8 cellular contexts compared by ENCODE assay signal in genomic region chr1:153568367-153569099, GRCh38. TPM values are rescaled to one million over a fixed set of nuclear protein-coding genes. Genes with fewer than 3 reads are reported as not detected.
DNase-seq lines count a peak whose midpoint lies in the region; ATAC-seq and TF ChIP-seq lines count a peak whose summit lies in the region.

No MANE protein-coding gene starts in this region.

- peak overlapping the region; percentile 36 for H3K4me3 ChIP-seq in LNCaP clone FGC (ENCODE audit: low read depth, low read length)

- intact Hi-C loops in activated T-helper 2 cell treated with anti-CD3 and anti-CD28 coated beads, Interferon-gamma antibody, Interleukin-2, Interleukin-4, amounts not matched to agents 10 μg/mL and 5 μg/mL and 100 μg/mL, durations not matched to agents 14 hours and 24 hours and 36 hours (cut with micrococcal nuclease), result loop anchor here (1.0 kb wide), 2 partner anchors 35 to 57 kb away; no protein-coding TSS in a partner anchor

- peaks cover 48% of the 10 kb centered on the region for H3K4me1 Mint-ChIP-seq in activated T-helper 2 cell treated with anti-CD3 and anti-CD28 coated beads, Interferon-gamma antibody, Interleukin-2, Interleukin-4, amounts not matched to agents 10 μg/mL and 5 μg/mL and 100 μg/mL, durations not matched to agents 14 hours and 24 hours and 36 hours (ENCODE audit: low read depth)
- peaks cover 35 to 38% of the 10 kb centered on the region in 2 donors for H3K4me1 Mint-ChIP-seq in natural killer cell treated with Interleukin-12 subunit alpha and Interleukin-12 subunit beta and Interleukin-15 and Interleukin-18, amount 100 ng/mL, for 72 hours (ENCODE audit: low read depth in 2 of 2)

- H3K27me3 Mint-ChIP-seq in activated T-helper 2 cell treated with anti-CD3 and anti-CD28 coated beads, Interferon-gamma antibody, Interleukin-2, Interleukin-4, amounts not matched to agents 10 μg/mL and 5 μg/mL and 100 μg/mL, durations not matched to agents 14 hours and 24 hours and 36 hours (ENCODE audit: low read depth), result no peaks in the 10 kb centered on the region
- peaks cover 16 to 17% of the 10 kb centered on the region in 2 donors for H3K27me3 Mint-ChIP-seq in natural killer cell treated with Interleukin-12 subunit alpha and Interleukin-12 subunit beta and Interleukin-15 and Interleukin-18, amount 100 ng/mL, for 72 hours

- H3K27ac Mint-ChIP-seq in activated T-helper 2 cell treated with anti-CD3 and anti-CD28 coated beads, Interferon-gamma antibody, Interleukin-2, Interleukin-4, amounts not matched to agents 10 μg/mL and 5 μg/mL and 100 μg/mL, durations not matched to agents 14 hours and 24 hours and 36 hours, result peak overlapping the region; percentile 5
- H3K27ac Mint-ChIP-seq in natural killer cell treated with Interleukin-12 subunit alpha and Interleukin-12 subunit beta and Interleukin-15 and Interleukin-18, amount 100 ng/mL, for 72 hours, result peak overlapping the region; percentile 70 to 91

- peak; percentile 86 for DNase-seq in DMS 273 treated with DMSO at 0.1 percent for 48 hours (lab: John Stamatoyannopoulos, UW)
- peak; percentile 22 for DNase-seq in LNCaP clone FGC (ENCODE audit: low read depth)
- peak; percentile 90 for DNase-seq in RPMI7951 (ENCODE audit: low read depth)
- peak; percentile 73 for DNase-seq in activated T-helper 2 cell treated with anti-CD3 and anti-CD28 coated beads, Interferon-gamma antibody, Interleukin-2, Interleukin-4, amounts not matched to agents 10 μg/mL and 5 μg/mL and 100 μg/mL, durations not matched to agents 14 hours and 24 hours and 36 hours (ENCODE audit: low spot score)
- peak; percentile 85 for DNase-seq in fibroblast of peridontal ligament (ENCODE audit: extremely low read depth)
- DNase-seq in natural killer cell treated with Interleukin-12 subunit alpha and Interleukin-12 subunit beta and Interleukin-15 and Interleukin-18, amount 100 ng/mL, for 72 hours (ENCODE audit: low spot score), result peak; percentile 78
- DNase-seq in stimulated activated naive CD4-positive, alpha-beta T cell (lab: John Stamatoyannopoulos, UW), result peak; percentile 42 to 85 (median 70)
- no peak for DNase-seq in cortex of kidney (lab: John Stamatoyannopoulos, UW)

- TF ChIP-seq CTCF in LNCaP clone FGC (IDR thresholded peaks at IDR 0.05; ENCODE audit: control insufficient read depth, extremely low read depth, insufficient read depth), result peak; percentile 97

- H3K36me3 Mint-ChIP-seq in activated T-helper 2 cell treated with anti-CD3 and anti-CD28 coated beads, Interferon-gamma antibody, Interleukin-2, Interleukin-4, amounts not matched to agents 10 μg/mL and 5 μg/mL and 100 μg/mL, durations not matched to agents 14 hours and 24 hours and 36 hours (ENCODE audit: low read depth), result no peaks in the 10 kb centered on the region
- no peaks in the 10 kb centered on the region for H3K36me3 Mint-ChIP-seq in natural killer cell treated with Interleukin-12 subunit alpha and Interleukin-12 subunit beta and Interleukin-15 and Interleukin-18, amount 100 ng/mL, for 72 hours

- peak; percentile 34 for ATAC-seq in natural killer cell treated with Interleukin-12 subunit alpha and Interleukin-12 subunit beta and Interleukin-15 and Interleukin-18, amount 100 ng/mL, for 72 hours

- H3K9me3 Mint-ChIP-seq in activated T-helper 2 cell treated with anti-CD3 and anti-CD28 coated beads, Interferon-gamma antibody, Interleukin-2, Interleukin-4, amounts not matched to agents 10 μg/mL and 5 μg/mL and 100 μg/mL, durations not matched to agents 14 hours and 24 hours and 36 hours, result no peaks in the 10 kb centered on the region
- H3K9me3 Mint-ChIP-seq in natural killer cell treated with Interleukin-12 subunit alpha and Interleukin-12 subunit beta and Interleukin-15 and Interleukin-18, amount 100 ng/mL, for 72 hours, result no peaks in the 10 kb centered on the region

- peak overlapping the region; percentile 49 for H3K4me3 Mint-ChIP-seq in activated T-helper 2 cell treated with anti-CD3 and anti-CD28 coated beads, Interferon-gamma antibody, Interleukin-2, Interleukin-4, amounts not matched to agents 10 μg/mL and 5 μg/mL and 100 μg/mL, durations not matched to agents 14 hours and 24 hours and 36 hours (ENCODE audit: low read depth)
- H3K4me3 Mint-ChIP-seq in natural killer cell treated with Interleukin-12 subunit alpha and Interleukin-12 subunit beta and Interleukin-15 and Interleukin-18, amount 100 ng/mL, for 72 hours, result peak overlapping the region; percentile 45

RNA-seq across cellular contexts. Expression of gene S100A2, which starts 2.9 kb away (rescaled TPM):
- 9.0 and 11.2 TPM in 2 replicates for total RNA-seq in RPMI7951 (2014; rRNA removed; shearing (Covaris generic))
- 0.44 and 0.75 TPM in 2 replicates for total RNA-seq in activated T-helper 2 cell treated with anti-CD3 and anti-CD28 coated beads, Interferon-gamma antibody, Interleukin-2, Interleukin-4, amounts not matched to agents 10 μg/mL and 5 μg/mL and 100 μg/mL, durations not matched to agents 14 hours and 24 hours and 36 hours
- total RNA-seq in natural killer cell treated with Interleukin-12 subunit alpha and Interleukin-12 subunit beta and Interleukin-15 and Interleukin-18, amount 100 ng/mL, for 72 hours, result under 1 TPM in 1 of 2 donors, not detected in 1; 0.48 TPM

RNA-seq across cellular contexts. Expression of gene S100A3, which starts 19.5 kb away (rescaled TPM):
- 7.7 and 15.3 TPM in 2 replicates for total RNA-seq in RPMI7951 (2014; rRNA removed; shearing (Covaris generic))
- total RNA-seq in activated T-helper 2 cell treated with anti-CD3 and anti-CD28 coated beads, Interferon-gamma antibody, Interleukin-2, Interleukin-4, amounts not matched to agents 10 μg/mL and 5 μg/mL and 100 μg/mL, durations not matched to agents 14 hours and 24 hours and 36 hours, result not detected in 2 replicates
- total RNA-seq in natural killer cell treated with Interleukin-12 subunit alpha and Interleukin-12 subunit beta and Interleukin-15 and Interleukin-18, amount 100 ng/mL, for 72 hours, result not detected

RNA-seq across cellular contexts. Expression of gene S100A4, which starts 22.9 kb away (rescaled TPM):
- 836 and 954 TPM in 2 replicates for total RNA-seq in RPMI7951 (2014; rRNA removed; shearing (Covaris generic))
- 175 and 181 TPM in 2 replicates for total RNA-seq in activated T-helper 2 cell treated with anti-CD3 and anti-CD28 coated beads, Interferon-gamma antibody, Interleukin-2, Interleukin-4, amounts not matched to agents 10 μg/mL and 5 μg/mL and 100 μg/mL, durations not matched to agents 14 hours and 24 hours and 36 hours
- 100 to 1,000 TPM in 1 of 2 donors, 10 to 100 TPM in 1; 85.4 to 124 TPM for total RNA-seq in natural killer cell treated with Interleukin-12 subunit alpha and Interleukin-12 subunit beta and Interleukin-15 and Interleukin-18, amount 100 ng/mL, for 72 hours

RNA-seq across cellular contexts. Expression of gene S100A5, which starts 27.8 kb away (rescaled TPM):
- 1.4 and 2.2 TPM in 2 replicates for total RNA-seq in RPMI7951 (2014; rRNA removed; shearing (Covaris generic))
- 1.8 and 2.4 TPM in 2 replicates for total RNA-seq in activated T-helper 2 cell treated with anti-CD3 and anti-CD28 coated beads, Interferon-gamma antibody, Interleukin-2, Interleukin-4, amounts not matched to agents 10 μg/mL and 5 μg/mL and 100 μg/mL, durations not matched to agents 14 hours and 24 hours and 36 hours
- not detected for total RNA-seq in natural killer cell treated with Interleukin-12 subunit alpha and Interleukin-12 subunit beta and Interleukin-15 and Interleukin-18, amount 100 ng/mL, for 72 hours

RNA-seq across cellular contexts. Expression of gene S100A6, which starts 32.7 kb away (rescaled TPM):
- 1,539 and 1,679 TPM in 2 replicates for total RNA-seq in RPMI7951 (2014; rRNA removed; shearing (Covaris generic))
- 209 and 229 TPM in 2 replicates for total RNA-seq in activated T-helper 2 cell treated with anti-CD3 and anti-CD28 coated beads, Interferon-gamma antibody, Interleukin-2, Interleukin-4, amounts not matched to agents 10 μg/mL and 5 μg/mL and 100 μg/mL, durations not matched to agents 14 hours and 24 hours and 36 hours
- total RNA-seq in natural killer cell treated with Interleukin-12 subunit alpha and Interleukin-12 subunit beta and Interleukin-15 and Interleukin-18, amount 100 ng/mL, for 72 hours, result 100 to 1,000 TPM in 1 of 2 donors, 10 to 100 TPM in 1; 90.9 to 106 TPM
